ENCODE assay signal across 9 cellular contexts in the genomic region with DNA sequence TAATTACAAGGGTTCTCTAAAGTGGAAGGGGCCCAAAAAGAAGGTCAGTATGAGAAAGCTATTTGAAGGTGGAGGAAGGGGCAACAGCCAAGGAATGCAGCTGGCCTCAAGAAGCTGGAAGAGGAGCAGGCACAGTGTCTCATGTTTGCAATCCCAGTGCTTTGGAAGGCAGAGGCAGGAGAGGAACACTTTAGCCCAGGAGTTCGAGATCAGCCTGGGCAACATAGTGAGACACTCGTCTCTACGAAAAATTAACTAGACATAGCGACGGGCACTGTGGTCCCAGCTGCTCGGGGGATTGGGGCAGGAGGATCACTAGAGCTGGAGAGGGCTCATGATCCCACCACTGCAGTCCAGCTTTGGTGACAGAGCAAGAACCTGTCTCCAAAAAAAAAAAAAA. TPM values are rescaled to one million over a fixed set of nuclear protein-coding genes. Genes with fewer than 3 reads are reported as not detected.
DNase-seq lines count a peak whose midpoint lies in the region; ATAC-seq and TF ChIP-seq lines count a peak whose summit lies in the region.
"Had no signal": no experiment of that assay in that cellular context is flagged by ENCODE, and none has a peak within 500 bp of the region (broad histone marks: within the 10 kb centered on the region; RNA-seq: fewer than 3 reads in every experiment).

No MANE protein-coding gene starts in this region.

- BruUV-seq in HCT116 (replicated peaks; lab: Mats Ljungman, UMichigan) (no TSS peak), MCF 10A (replicated peaks; lab: Mats Ljungman, UMichigan) (no TSS peak)

- peaks cover 4% of the 10 kb centered on the region for H3K36me3 Mint-ChIP-seq in MCF 10A (ENCODE audit: insufficient read depth, unreplicated experiment)
- H3K36me3 Mint-ChIP-seq in natural killer cell treated with Interleukin-12 subunit alpha and Interleukin-12 subunit beta and Interleukin-15 and Interleukin-18, amount 100 ng/mL, for 72 hours = no peaks in the 10 kb centered on the region

- H3K27me3 ChIP-seq in ACC112 (ENCODE audit: insufficient read depth, low read length) = no peaks in the 10 kb centered on the region
- no peaks in the 10 kb centered on the region for H3K27me3 ChIP-seq in HCT116 (ENCODE audit: insufficient read depth, low read length)

- no peaks in the 10 kb centered on the region for H4K20me1 ChIP-seq in HCT116 (ENCODE audit: insufficient read depth)

- no peaks in the 10 kb centered on the region for H3K9me3 Mint-ChIP-seq in MCF 10A (ENCODE audit: unreplicated experiment)
- H3K9me3 Mint-ChIP-seq in natural killer cell treated with Interleukin-12 subunit alpha and Interleukin-12 subunit beta and Interleukin-15 and Interleukin-18, amount 100 ng/mL, for 72 hours = no peaks in the 10 kb centered on the region

- no peak for TF ChIP-seq POLR2A in HCT116 (IDR thresholded peaks at IDR 0.05; ENCODE audit: borderline replicate concordance, extremely low read depth, insufficient read depth, insufficient read length)

- CTCF ChIA-PET in HCT116 (lab: Charles Lee) (interaction anchor here (1.4 kb wide), 1 partner anchor 32 kb away, joined by 4 read pairs; no protein-coding TSS in a partner anchor), MCF 10A (lab: Yijun Ruan, JAX) (interaction anchor here (0.6 to 1.7 kb wide), 6 partner anchors 29 to 290 kb away, joined by 3 to 4 read pairs (median 3); no protein-coding TSS in a partner anchor)

- H2AFZ ChIP-seq in ACC112 (ENCODE audit: low read length, unreplicated experiment) (peak overlapping the region; percentile 89), HCT116 (ENCODE audit: low read depth, low read length, poor library complexity, severe bottlenecking) (peak overlapping the region; percentile 81)

- no peaks in the 10 kb centered on the region for H3K36me3 ChIP-seq in ACC112 (ENCODE audit: insufficient read depth, low read length)
- H3K36me3 ChIP-seq in HCT116 (ENCODE audit: control insufficient read depth in 1 of 2, insufficient read depth in 2 of 2, low read length in 2 of 2) = no peaks in the 10 kb centered on the region

- peaks cover 12% of the 10 kb centered on the region for H3K4me1 Mint-ChIP-seq in MCF 10A (ENCODE audit: insufficient read depth, unreplicated experiment)
- H3K4me1 Mint-ChIP-seq in natural killer cell treated with Interleukin-12 subunit alpha and Interleukin-12 subunit beta and Interleukin-15 and Interleukin-18, amount 100 ng/mL, for 72 hours (ENCODE audit: low read depth in 2 of 2) = peaks cover 24 to 25% of the 10 kb centered on the region in 2 donors

- H3K79me2 ChIP-seq in ACC112 (ENCODE audit: control insufficient read depth, insufficient read depth, low read length, unreplicated experiment) (peaks cover 11% of the 10 kb centered on the region), HCT116 (ENCODE audit: insufficient read depth, low read length) (no peaks in the 10 kb centered on the region)

- intact Hi-C loops in HCT116 (cut with micrococcal nuclease) = no loop called here
- intact Hi-C loops in MCF 10A (cut with micrococcal nuclease) = no loop called here

- peaks cover 32% of the 10 kb centered on the region for H3K4me1 ChIP-seq in ACC112 (ENCODE audit: control insufficient read depth, insufficient read depth, low read length, unreplicated experiment)
- H3K4me1 ChIP-seq in HCT116 (ENCODE audit: control insufficient read depth in 1 of 2, insufficient read depth in 2 of 2, low read length in 2 of 2) = peaks cover 22 to 35% of the 10 kb centered on the region in 2 experiments

- H3K27ac ChIP-seq in ACC112 (ENCODE audit: low read depth, low read length) = no peak overlapping the region
- H3K27ac ChIP-seq in HCT116 (ENCODE audit: low read depth, low read length) = no peak overlapping the region

- RAD21 ChIA-PET in HCT116 (lab: Charles Lee; ENCODE audit: low non-redundant PET in 1 of 2, low total read pairs in 2 of 2, uncharacterized antibody in 2 of 2, unreplicated experiment in 2 of 2) = no interaction called here

- ATAC-seq in HCT116 (no peak), HG03469 (IDR thresholded peaks at IDR 0.05; ENCODE audit: unreplicated experiment) (no peak), GM19397 (IDR thresholded peaks at IDR 0.05; ENCODE audit: unreplicated experiment) (no peak), GM18520 (IDR thresholded peaks at IDR 0.05; ENCODE audit: unreplicated experiment) (no peak)
- ATAC-seq in natural killer cell treated with Interleukin-12 subunit alpha and Interleukin-12 subunit beta and Interleukin-15 and Interleukin-18, amount 100 ng/mL, for 72 hours = no peak

- TF ChIP-seq RAD21 in HCT116 (IDR thresholded peaks at IDR 0.05; ENCODE audit: low read depth) = no peak

- peak overlapping the region; percentile 80 for H3K4me3 Mint-ChIP-seq in MCF 10A (ENCODE audit: unreplicated experiment)
- H3K4me3 Mint-ChIP-seq in natural killer cell treated with Interleukin-12 subunit alpha and Interleukin-12 subunit beta and Interleukin-15 and Interleukin-18, amount 100 ng/mL, for 72 hours = peak overlapping the region; percentile 90

- peak overlapping the region; percentile 89 for H3K4me2 ChIP-seq in HCT116 (ENCODE audit: low read length)

- H3K27ac Mint-ChIP-seq in MCF 10A (ENCODE audit: low read depth, unreplicated experiment) = peak overlapping the region; percentile 63
- peak overlapping the region; percentile 40 to 60 for H3K27ac Mint-ChIP-seq in natural killer cell treated with Interleukin-12 subunit alpha and Interleukin-12 subunit beta and Interleukin-15 and Interleukin-18, amount 100 ng/mL, for 72 hours

- no peaks in the 10 kb centered on the region for H3K27me3 Mint-ChIP-seq in MCF 10A (ENCODE audit: insufficient read depth, unreplicated experiment)
- H3K27me3 Mint-ChIP-seq in natural killer cell treated with Interleukin-12 subunit alpha and Interleukin-12 subunit beta and Interleukin-15 and Interleukin-18, amount 100 ng/mL, for 72 hours = peaks cover 0 to 3% of the 10 kb centered on the region in 2 donors

- no peak overlapping the region for H3K9ac ChIP-seq in HCT116 (ENCODE audit: low read length)

- no peak for DNase-seq in HCT116 (ENCODE audit: low read depth, low spot score)
- no peak for DNase-seq in MCF 10A (ENCODE audit: unreplicated experiment)
- DNase-seq in natural killer cell treated with Interleukin-12 subunit alpha and Interleukin-12 subunit beta and Interleukin-15 and Interleukin-18, amount 100 ng/mL, for 72 hours (ENCODE audit: low spot score) = no peak
- no peak for DNase-seq in activated gamma-delta T cell (lab: John Stamatoyannopoulos, UW)

- no peaks in the 10 kb centered on the region for H3K9me2 ChIP-seq in HCT116 (ENCODE audit: insufficient read depth)

- POLR2A ChIA-PET in HCT116 (lab: Charles Lee) = interaction anchor here (1.3 kb wide), 1 partner anchor 10 kb away, joined by 3 read pairs; no protein-coding TSS in a partner anchor
- POLR2A ChIA-PET in MCF 10A (lab: Yijun Ruan, JAX) = interaction anchor here (0.5 to 2.5 kb wide), 12 partner anchors 10 to 467 kb away, joined by 3 to 9 read pairs (median 4); a partner anchor contains a TSS

- H3K9me3 ChIP-seq in HCT116 (ENCODE audit: control insufficient read depth in 1 of 2, insufficient read depth in 1 of 2, low read depth in 1 of 2, low read length in 2 of 2) = 0 out of 4 replicates have a peak, but pooled peaks cover 0 to 4% of the 10 kb centered on the region in 2 experiments

- TF ChIP-seq CTCF in HCT116 (IDR thresholded peaks at IDR 0.05 in 2 of 3, conservative IDR thresholded peaks at IDR 0.05 in 1 of 3; ENCODE audit: borderline replicate concordance in 1 of 3, insufficient read depth in 1 of 3, low read depth in 2 of 3, low read length in 2 of 3) (no peak), MCF 10A (IDR thresholded peaks at IDR 0.05; ENCODE audit: unreplicated experiment) (no peak)

- H3K4me3 ChIP-seq in ACC112 (ENCODE audit: low read depth, low read length) = peak overlapping the region; percentile 86
- peak overlapping the region in 1 of 2 experiments; percentile 70; a peak in 1 of 4 replicates for H3K4me3 ChIP-seq in HCT116 (replicated peaks in 1 of 2; ENCODE audit: low read depth in 1 of 2, low read length in 2 of 2)

TF ChIP-seq in HCT116, 20 proteins besides CTCF, POLR2A, EP300 and RAD21:
- TF ChIP-seq EZH2phosphoT487 (IDR thresholded peaks at IDR 0.05; ENCODE audit: borderline replicate concordance) = no peak
- TF ChIP-seq, protein P1, sequence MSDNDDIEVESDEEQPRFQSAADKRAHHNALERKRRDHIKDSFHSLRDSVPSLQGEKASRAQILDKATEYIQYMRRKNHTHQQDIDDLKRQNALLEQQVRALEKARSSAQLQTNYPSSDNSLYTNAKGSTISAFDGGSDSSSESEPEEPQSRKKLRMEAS (IDR thresholded peaks at IDR 0.05) = no peak
- no peak for TF ChIP-seq SRF (IDR thresholded peaks at IDR 0.05; ENCODE audit: low read depth)
- TF ChIP-seq EZH2 (IDR thresholded peaks at IDR 0.05) = no peak
- no peak for TF ChIP-seq TCF7L2 (IDR thresholded peaks at IDR 0.05; ENCODE audit: borderline replicate concordance, extremely low read depth, insufficient read depth, insufficient read length)
- no peak for TF ChIP-seq ZNF274 (IDR thresholded peaks at IDR 0.05; ENCODE audit: low read depth, low read length)
- no peak for TF ChIP-seq CEBPB (IDR thresholded peaks at IDR 0.05; ENCODE audit: low read depth)
- no peak for TF ChIP-seq JUND (IDR thresholded peaks at IDR 0.05)
- TF ChIP-seq, protein P2, sequence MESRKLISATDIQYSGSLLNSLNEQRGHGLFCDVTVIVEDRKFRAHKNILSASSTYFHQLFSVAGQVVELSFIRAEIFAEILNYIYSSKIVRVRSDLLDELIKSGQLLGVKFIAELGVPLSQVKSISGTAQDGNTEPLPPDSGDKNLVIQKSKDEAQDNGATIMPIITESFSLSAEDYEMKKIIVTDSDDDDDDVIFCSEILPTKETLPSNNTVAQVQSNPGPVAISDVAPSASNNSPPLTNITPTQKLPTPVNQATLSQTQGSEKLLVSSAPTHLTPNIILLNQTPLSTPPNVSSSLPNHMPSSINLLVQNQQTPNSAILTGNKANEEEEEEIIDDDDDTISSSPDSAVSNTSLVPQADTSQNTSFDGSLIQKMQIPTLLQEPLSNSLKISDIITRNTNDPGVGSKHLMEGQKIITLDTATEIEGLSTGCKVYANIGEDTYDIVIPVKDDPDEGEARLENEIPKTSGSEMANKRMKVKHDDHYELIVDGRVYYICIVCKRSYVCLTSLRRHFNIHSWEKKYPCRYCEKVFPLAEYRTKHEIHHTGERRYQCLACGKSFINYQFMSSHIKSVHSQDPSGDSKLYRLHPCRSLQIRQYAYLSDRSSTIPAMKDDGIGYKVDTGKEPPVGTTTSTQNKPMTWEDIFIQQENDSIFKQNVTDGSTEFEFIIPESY (IDR thresholded peaks at IDR 0.05; ENCODE audit: extremely low read depth, insufficient replicate concordance, low read length) = no peak

RNA-seq across cellular contexts. Expression of a gene that starts 0.7 kb away (rescaled TPM):
- total RNA-seq in HCT116 (2021; ENCODE audit: unreplicated experiment) (15.7 TPM), MCF 10A (2022) (18.1 and 23.7 TPM in 2 replicates)
- 8.8 and 13.0 TPM in 2 replicates for polyA plus RNA-seq in HCT116 (2012)
- 1 to 10 TPM; 3.4 to 3.7 TPM for total RNA-seq in natural killer cell treated with Interleukin-12 subunit alpha and Interleukin-12 subunit beta and Interleukin-15 and Interleukin-18, amount 100 ng/mL, for 72 hours

RNA-seq across cellular contexts. Expression of a gene that starts 31.2 kb away (rescaled TPM):
- 1.5 TPM for total RNA-seq in HCT116 (2021; ENCODE audit: unreplicated experiment)
- 0.60 and 0.96 TPM in 2 replicates for polyA plus RNA-seq in HCT116 (2012)
- 0.21 and 0.61 TPM in 2 replicates for total RNA-seq in MCF 10A (2022)
- not detected for total RNA-seq in natural killer cell treated with Interleukin-12 subunit alpha and Interleukin-12 subunit beta and Interleukin-15 and Interleukin-18, amount 100 ng/mL, for 72 hours
- total RNA-seq: myocyte had no signal
